Comparison of ENCODE assay signal across 34 cellular contexts in the genomic region with DNA sequence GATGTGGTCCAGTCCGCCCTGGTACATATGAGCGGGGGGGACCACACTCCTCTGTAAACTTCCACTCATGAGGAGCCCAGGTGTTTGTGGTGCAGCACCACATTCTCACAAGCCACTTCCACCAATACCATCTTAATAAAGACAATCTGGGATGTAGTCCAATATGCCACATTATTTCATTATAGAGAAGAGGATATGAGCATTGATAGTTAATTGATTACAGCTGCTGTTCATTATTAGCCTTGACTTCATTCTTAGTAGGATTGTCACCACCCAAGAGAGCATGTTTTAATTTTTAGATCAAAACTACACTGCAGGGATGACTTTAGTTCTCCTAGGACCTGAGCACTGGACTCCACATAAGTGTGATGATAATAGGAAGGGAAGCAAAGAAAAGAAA.
"Had no signal": no experiment of that assay in that cellular context is flagged by ENCODE, and none has a peak within 500 bp of the region (broad histone marks: within the 10 kb centered on the region; RNA-seq: fewer than 3 reads in every experiment).

No MANE protein-coding gene starts in this region.

- H3K27me3 Mint-ChIP-seq: activated CD4-positive, alpha-beta memory T cell treated with anti-CD3 and anti-CD28 coated beads for 36 hours; activated CD4-positive, alpha-beta T cell treated with anti-CD3 and anti-CD28 coated beads for 36 hours; activated CD4-positive, alpha-beta T cell treated with anti-CD3 and anti-CD28 coated beads, Interleukin-2, amount 10 ng/mL, durations not matched to agents 24 days and 14 days; activated CD8-positive, alpha-beta memory T cell treated with anti-CD3 and anti-CD28 coated beads, Interleukin-2, amount 10 ng/mL, durations not matched to agents 7 days and 5 days; activated naive CD4-positive, alpha-beta T cell treated with anti-CD3 and anti-CD28 coated beads, Interleukin-2, amount 50 U/mL, for 24 hours; activated naive CD8-positive, alpha-beta T cell treated with anti-CD3 and anti-CD28 coated beads for 36 hours; activated naive CD8-positive, alpha-beta T cell treated with anti-CD3 and anti-CD28 coated beads, Interleukin-2, amount 50 U/mL, for 24 hours; effector memory CD8-positive, alpha-beta T cell had no signal

- H3K9me3 ChIP-seq: adrenal gland, body of pancreas, esophagus muscularis mucosa, gastrocnemius medialis, heart left ventricle had no signal

- H3K9me3 Mint-ChIP-seq: activated CD4-positive, alpha-beta memory T cell treated with anti-CD3 and anti-CD28 coated beads for 36 hours; activated CD4-positive, alpha-beta T cell treated with anti-CD3 and anti-CD28 coated beads, Interleukin-2, amount 10 ng/mL, durations not matched to agents 24 days and 14 days; activated naive CD4-positive, alpha-beta T cell treated with anti-CD3 and anti-CD28 coated beads for 36 hours; activated naive CD4-positive, alpha-beta T cell treated with anti-CD3 and anti-CD28 coated beads, Interleukin-2, amount 50 U/mL, for 24 hours; activated naive CD8-positive, alpha-beta T cell treated with anti-CD3 and anti-CD28 coated beads for 36 hours; activated naive CD8-positive, alpha-beta T cell treated with anti-CD3 and anti-CD28 coated beads, Interleukin-2, amount 50 U/mL, for 24 hours; activated T-helper 1 cell treated with anti-CD3 and anti-CD28 coated beads, Interleukin-12 subunit alpha, Interleukin-12 subunit beta, Interleukin-2, Interleukin-4 antibody, amounts not matched to agents 30 ng/mL and 10 ng/mL and 1 ng/mL, durations not matched to agents 14 hours and 24 hours and 36 hours; activated T-helper 2 cell treated with anti-CD3 and anti-CD28 coated beads, Interferon-gamma antibody, Interleukin-2, Interleukin-4, amounts not matched to agents 10 μg/mL and 5 μg/mL and 100 μg/mL, durations not matched to agents 14 hours and 24 hours and 36 hours; effector memory CD8-positive, alpha-beta T cell had no signal

- H3K27ac Mint-ChIP-seq: activated CD4-positive, alpha-beta memory T cell treated with anti-CD3 and anti-CD28 coated beads for 36 hours; activated CD4-positive, alpha-beta T cell treated with anti-CD3 and anti-CD28 coated beads for 36 hours; activated CD4-positive, alpha-beta T cell treated with anti-CD3 and anti-CD28 coated beads, Interleukin-2, amount 10 ng/mL, durations not matched to agents 24 days and 14 days; activated CD8-positive, alpha-beta memory T cell treated with anti-CD3 and anti-CD28 coated beads, Interleukin-2, amount 10 ng/mL, durations not matched to agents 7 days and 5 days; activated CD8-positive, alpha-beta T cell treated with anti-CD3 and anti-CD28 coated beads, Interleukin-2, amount 10 ng/mL, durations not matched to agents 7 days and 5 days; activated naive CD4-positive, alpha-beta T cell treated with anti-CD3 and anti-CD28 coated beads for 36 hours; activated naive CD4-positive, alpha-beta T cell treated with anti-CD3 and anti-CD28 coated beads, Interleukin-2, amount 50 U/mL, for 24 hours; activated naive CD8-positive, alpha-beta T cell treated with anti-CD3 and anti-CD28 coated beads for 36 hours; activated naive CD8-positive, alpha-beta T cell treated with anti-CD3 and anti-CD28 coated beads, Interleukin-2, amount 50 U/mL, for 24 hours; activated T-helper 1 cell treated with anti-CD3 and anti-CD28 coated beads, Interleukin-12 subunit alpha, Interleukin-12 subunit beta, Interleukin-2, Interleukin-4 antibody, amounts not matched to agents 30 ng/mL and 10 ng/mL and 1 ng/mL, durations not matched to agents 14 hours and 24 hours and 36 hours; activated T-helper 2 cell treated with anti-CD3 and anti-CD28 coated beads, Interferon-gamma antibody, Interleukin-2, Interleukin-4, amounts not matched to agents 10 μg/mL and 5 μg/mL and 100 μg/mL, durations not matched to agents 14 hours and 24 hours and 36 hours had no signal

- H3K36me3 ChIP-seq: adrenal gland, gastrocnemius medialis had no signal

- H3K4me1 ChIP-seq: body of pancreas, esophagus muscularis mucosa, foreskin keratinocyte had no signal

- ATAC-seq: activated CD4-positive, alpha-beta T cell treated with anti-CD3 and anti-CD28 coated beads for 36 hours; activated CD8-positive, alpha-beta memory T cell treated with anti-CD3 and anti-CD28 coated beads, Interleukin-2, amount 10 ng/mL, durations not matched to agents 7 days and 5 days; activated CD8-positive, alpha-beta T cell treated with anti-CD3 and anti-CD28 coated beads, Interleukin-2, amount 10 ng/mL, durations not matched to agents 7 days and 5 days; activated naive CD8-positive, alpha-beta T cell treated with anti-CD3 and anti-CD28 coated beads, Interleukin-2, amount 50 U/mL, for 24 hours; body of pancreas; effector memory CD8-positive, alpha-beta T cell; foreskin keratinocyte; gastrocnemius medialis; heart left ventricle had no signal

- H3K4me1 Mint-ChIP-seq: activated CD4-positive, alpha-beta T cell treated with anti-CD3 and anti-CD28 coated beads for 36 hours; activated naive CD4-positive, alpha-beta T cell treated with anti-CD3 and anti-CD28 coated beads, Interleukin-2, amount 50 U/mL, for 24 hours; activated naive CD8-positive, alpha-beta T cell treated with anti-CD3 and anti-CD28 coated beads for 36 hours; activated naive CD8-positive, alpha-beta T cell treated with anti-CD3 and anti-CD28 coated beads, Interleukin-2, amount 50 U/mL, for 24 hours had no signal

- H3K27ac ChIP-seq: adrenal gland, body of pancreas, esophagus muscularis mucosa, foreskin keratinocyte, gastrocnemius medialis, heart left ventricle had no signal

- H3K4me3 Mint-ChIP-seq: activated CD4-positive, alpha-beta memory T cell treated with anti-CD3 and anti-CD28 coated beads for 36 hours; activated CD4-positive, alpha-beta T cell treated with anti-CD3 and anti-CD28 coated beads for 36 hours; activated CD4-positive, alpha-beta T cell treated with anti-CD3 and anti-CD28 coated beads, Interleukin-2, amount 10 ng/mL, durations not matched to agents 24 days and 14 days; activated CD8-positive, alpha-beta memory T cell treated with anti-CD3 and anti-CD28 coated beads, Interleukin-2, amount 10 ng/mL, durations not matched to agents 7 days and 5 days; activated CD8-positive, alpha-beta T cell treated with anti-CD3 and anti-CD28 coated beads, Interleukin-2, amount 10 ng/mL, durations not matched to agents 7 days and 5 days; activated naive CD4-positive, alpha-beta T cell treated with anti-CD3 and anti-CD28 coated beads for 36 hours; activated naive CD4-positive, alpha-beta T cell treated with anti-CD3 and anti-CD28 coated beads, Interleukin-2, amount 50 U/mL, for 24 hours; activated naive CD8-positive, alpha-beta T cell treated with anti-CD3 and anti-CD28 coated beads for 36 hours; activated naive CD8-positive, alpha-beta T cell treated with anti-CD3 and anti-CD28 coated beads, Interleukin-2, amount 50 U/mL, for 24 hours; activated T-helper 1 cell treated with anti-CD3 and anti-CD28 coated beads, Interleukin-12 subunit alpha, Interleukin-12 subunit beta, Interleukin-2, Interleukin-4 antibody, amounts not matched to agents 30 ng/mL and 10 ng/mL and 1 ng/mL, durations not matched to agents 14 hours and 24 hours and 36 hours; effector memory CD8-positive, alpha-beta T cell had no signal

- H3K4me3 ChIP-seq: adrenal gland, body of pancreas, esophagus muscularis mucosa, gastrocnemius medialis, heart left ventricle had no signal

- H3K27me3 ChIP-seq: adrenal gland, body of pancreas, esophagus muscularis mucosa, foreskin keratinocyte, gastrocnemius medialis, heart left ventricle had no signal

- DNase-seq: activated CD4-positive, alpha-beta memory T cell treated with anti-CD3 and anti-CD28 coated beads for 36 hours; activated CD4-positive, alpha-beta T cell treated with anti-CD3 and anti-CD28 coated beads for 36 hours; activated CD4-positive, alpha-beta T cell treated with anti-CD3 and anti-CD28 coated beads, Interleukin-2, amount 10 ng/mL, durations not matched to agents 24 days and 14 days; activated CD4-positive, CD25-positive, alpha-beta regulatory T cell; activated CD4-positive, CD25-positive, alpha-beta regulatory T cell treated with anti-CD3 and anti-CD28 coated beads, Interleukin-2, amount 50 U/mL, for 72 hours; activated CD8-positive, alpha-beta memory T cell treated with anti-CD3 and anti-CD28 coated beads, Interleukin-2, amount 10 ng/mL, durations not matched to agents 7 days and 5 days; activated CD8-positive, alpha-beta memory T cell treated with anti-CD3 and anti-CD28 coated beads, Interleukin-2, amount 50 U/mL, for 4 hours; activated CD8-positive, alpha-beta T cell treated with anti-CD3 and anti-CD28 coated beads, Interleukin-2, amount 10 ng/mL, durations not matched to agents 7 days and 5 days; activated effector memory CD4-positive, alpha-beta T cell treated with anti-CD3 and anti-CD28 coated beads, Interleukin-2, amount 50 U/mL, for 16 hours; activated naive CD4-positive, alpha-beta T cell treated with anti-CD3 and anti-CD28 coated beads for 36 hours; activated naive CD8-positive, alpha-beta T cell treated with anti-CD3 and anti-CD28 coated beads for 36 hours; activated naive CD8-positive, alpha-beta T cell treated with anti-CD3 and anti-CD28 coated beads, Interleukin-2, amount 50 U/mL, for 24 hours; activated T-cell treated with anti-CD3 and anti-CD28 coated beads, Interleukin-2, amount 50 U/mL, for 1 hour; activated T-cell treated with anti-CD3 and anti-CD28 coated beads, Interleukin-2, amount 50 U/mL, for 48 hours; adrenal gland; amygdala; aorta; body of pancreas; caudate nucleus; cortex of kidney; dermis blood vessel endothelial cell; effector CD4-positive, alpha-beta T cell; effector memory CD8-positive, alpha-beta T cell; erythroblast; foreskin keratinocyte; gastrocnemius medialis; glutamatergic neuron; heart left ventricle; T-helper 1 cell; T-helper 2 cell had no signal
